Comparison of ENCODE assay signal across 1 cellular context in genomic region chr6:143164565-143165105, GRCh38.
A peak's percentile ranks its signal among the peaks of the same experiment; 100 is the strongest.
TF ChIP-seq lines count a peak whose summit lies in the region.

No MANE protein-coding gene starts in this region.

TF ChIP-seq in K562, 482 proteins besides CTCF, POLR2A, EP300 and RAD21 (continued from another document and continues in another):
- TF ChIP-seq E2F8 (IDR thresholded peaks at IDR 0.05; ENCODE audit: low read depth, partially characterized antibody) (peak; percentile 40), GABPA (tag; conservative IDR thresholded peaks at IDR 0.05; ENCODE audit: low read depth) (peak; percentile 34; the same call in 1 of the 2 replicates), E2F6 (IDR thresholded peaks at IDR 0.05; ENCODE audit: borderline replicate concordance in 1 of 2, extremely low read depth in 1 of 2, insufficient read depth in 1 of 2, insufficient read length in 1 of 2, low read depth in 1 of 2, low read length in 1 of 2, poor library complexity in 1 of 2, severe bottlenecking in 1 of 2) (no peak), TAF9B (IDR thresholded peaks at IDR 0.05; ENCODE audit: partially characterized antibody) (peak; percentile 56), POLR2AphosphoS5 (IDR thresholded peaks at IDR 0.05; ENCODE audit: control insufficient read depth, insufficient read depth, low read depth, low read length) (peak; percentile 87), PHB2 (IDR thresholded peaks at IDR 0.05; ENCODE audit: low read depth) (no peak), MED1 (CRISPR knock-in tag; IDR thresholded peaks at IDR 0.05; ENCODE audit: borderline replicate concordance) (no peak), ZEB2 (IDR thresholded peaks at IDR 0.05) (0 out of 2 replicates have a peak, but pooled peaks have one; percentile 36), LARP7 (IDR thresholded peaks at IDR 0.05) (no peak), ZNF316 (IDR thresholded peaks at IDR 0.05) (peak; percentile 50; the same call in 1 of the 2 replicates), GABPB1 (CRISPR knock-in tag; IDR thresholded peaks at IDR 0.05) (no peak), HCFC1 (IDR thresholded peaks at IDR 0.05; ENCODE audit: low read depth, low read length) (no peak), ETV5 (CRISPR knock-in tag; IDR thresholded peaks at IDR 0.05; ENCODE audit: low read depth) (peak; percentile 74), HDAC2 (IDR thresholded peaks at IDR 0.05) (peak; percentile 90), MYNN (IDR thresholded peaks at IDR 0.05) (no peak; the same call in 1 of the 2 replicates), MYNN (CRISPR knock-in tag; IDR thresholded peaks at IDR 0.05) (no peak), TEAD2 (tag; IDR thresholded peaks at IDR 0.05) (no peak), WHSC1 (IDR thresholded peaks at IDR 0.05; ENCODE audit: low read length) (no peak), FOXP1 (CRISPR knock-in tag; IDR thresholded peaks at IDR 0.05) (no peak), TCF7 (IDR thresholded peaks at IDR 0.05; ENCODE audit: borderline replicate concordance) (no peak), BCLAF1 (IDR thresholded peaks at IDR 0.05; ENCODE audit: borderline replicate concordance in 1 of 2, control insufficient read depth in 1 of 2, low read depth in 2 of 2, low read length in 1 of 2) (peak in 1 of 2 experiments; percentile 74; a peak in 1 of 4 replicates), RERE (CRISPR knock-in tag; IDR thresholded peaks at IDR 0.05; ENCODE audit: borderline replicate concordance) (no peak), POLR2H (tag; IDR thresholded peaks at IDR 0.05; ENCODE audit: low read depth) (peak; percentile 89), IRF1 (CRISPR knock-in tag; IDR thresholded peaks at IDR 0.05; ENCODE audit: borderline replicate concordance) (no peak), NR2C1 (IDR thresholded peaks at IDR 0.05) (no peak), NR2C1 (tag; IDR thresholded peaks at IDR 0.05) (peak; percentile 62; the same call in 1 of the 2 replicates), TCF7L2 (IDR thresholded peaks at IDR 0.05; ENCODE audit: low read depth, low read length) (no peak), MCM7 (IDR thresholded peaks at IDR 0.05) (no peak), NCOR1 (IDR thresholded peaks at IDR 0.05) (peak; percentile 90), TGIF2 (CRISPR knock-in tag; IDR thresholded peaks at IDR 0.05) (no peak), CREB3 (tag; conservative IDR thresholded peaks at IDR 0.05; ENCODE audit: low read depth) (no peak), TBL1XR1 (IDR thresholded peaks at IDR 0.05; ENCODE audit: low read length in 2 of 2) (peak in 1 of 2 experiments; percentile 73; a peak in 2 of 4 replicates), NR2C2 (CRISPR knock-in tag; IDR thresholded peaks at IDR 0.05) (no peak), NR2C2 (tag; IDR thresholded peaks at IDR 0.05) (peak; percentile 59), STAT5A (IDR thresholded peaks at IDR 0.05; ENCODE audit: borderline replicate concordance, low read length) (peak; percentile 97), ESRRB (CRISPR knock-in tag; IDR thresholded peaks at IDR 0.05; ENCODE audit: borderline replicate concordance) (no peak), HMGXB4 (CRISPR knock-in tag; IDR thresholded peaks at IDR 0.05) (no peak), TFE3 (CRISPR knock-in tag; IDR thresholded peaks at IDR 0.05) (no peak), GATAD2A (IDR thresholded peaks at IDR 0.05) (0 out of 2 replicates have a peak, but pooled peaks have one; percentile 48), ZNF583 (CRISPR knock-in tag; IDR thresholded peaks at IDR 0.05) (no peak; the same call in 1 of the 2 replicates), CHD4 (IDR thresholded peaks at IDR 0.05; ENCODE audit: insufficient read depth, insufficient replicate concordance, low read depth, low read length, poor library complexity, severe bottlenecking) (no peak), GTF2B (IDR thresholded peaks at IDR 0.05; ENCODE audit: extremely low read depth, insufficient read length) (peak; percentile 81), ZBTB12 (CRISPR knock-in tag; IDR thresholded peaks at IDR 0.05) (peak; percentile 36)
